12 cellular contexts compared by ENCODE assay signal in the genomic region with DNA sequence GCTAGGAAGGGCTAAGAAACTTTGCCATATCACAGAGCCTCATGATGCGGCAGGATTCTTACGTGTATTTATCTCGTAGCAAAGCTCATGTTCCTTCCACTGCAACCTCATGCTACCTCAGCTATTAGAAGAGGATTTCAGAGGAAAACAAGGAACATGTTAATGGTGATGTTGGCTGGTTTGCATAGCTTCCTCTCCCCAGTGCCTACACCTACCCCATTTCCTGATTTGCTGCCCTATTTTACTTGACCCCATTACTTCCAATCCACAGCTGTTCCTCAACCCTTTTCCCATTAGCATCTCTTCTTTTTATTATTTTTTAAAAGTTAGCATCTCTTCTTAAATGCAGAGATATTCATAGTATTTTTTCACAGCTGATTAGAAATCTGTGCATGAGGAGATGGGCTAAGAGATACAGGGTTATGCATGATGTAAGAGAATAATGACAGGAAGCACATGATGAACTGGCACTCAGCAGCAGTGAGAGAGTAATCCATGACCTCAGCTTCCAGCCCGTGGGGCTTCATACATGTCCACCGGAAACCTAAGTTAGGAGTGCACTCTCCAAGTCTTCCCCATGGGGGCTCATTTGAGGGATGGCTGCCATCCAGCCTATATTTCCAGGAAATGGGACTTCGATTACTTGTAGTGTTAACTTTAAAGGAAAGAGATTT.
DNase-seq lines count a peak whose midpoint lies in the region; ATAC-seq, FAIRE-seq and TF ChIP-seq lines count a peak whose summit lies in the region.
"Had no signal": no experiment of that assay in that cellular context is flagged by ENCODE, and none has a peak within 500 bp of the region (broad histone marks: within the 10 kb centered on the region; RNA-seq: fewer than 3 reads in every experiment).

No MANE protein-coding gene starts in this region.

- no peaks in the 10 kb centered on the region for H3K27me3 ChIP-seq in K562 (ENCODE audit: control insufficient read depth in 2 of 2, insufficient read depth in 2 of 2, low read length in 2 of 2)
- H3K27me3 ChIP-seq in esophagus muscularis mucosa = no peaks in the 10 kb centered on the region
- H3K27me3 ChIP-seq: body of pancreas, SJCRH30 had no signal

- POLR2A ChIA-PET in HEK293 (lab: Yijun Ruan, JAX) (no interaction called here), K562 (lab: Yijun Ruan, JAX) (interaction anchor here (0.7 kb wide), 1 partner anchor 17 kb away, joined by 3 read pairs; no protein-coding TSS in a partner anchor)

- H3K27ac ChIP-seq in HEK293 (ENCODE audit: extremely low read depth, low read depth, low read length) (no peak overlapping the region), K562 (ENCODE audit: extremely low read depth, low read depth, low read length) (no peak overlapping the region), esophagus muscularis mucosa (replicated peaks in 1 of 4) (no peak overlapping the region)
- H3K27ac ChIP-seq: body of pancreas, SJCRH30 had no signal

- no peak overlapping the region for H3K4me3 ChIP-seq in HEK293 (ENCODE audit: low read depth, low read length)
- H3K4me3 ChIP-seq in K562 = no peak overlapping the region
- no peak overlapping the region for H3K4me3 ChIP-seq in mucosa of descending colon
- no peak overlapping the region for H3K4me3 ChIP-seq in esophagus muscularis mucosa
- H3K4me3 ChIP-seq: body of pancreas, SJCRH30 had no signal

- ATAC-seq in K562 (peak; percentile 54), mucosa of descending colon (peak; percentile 52), GM18505 (IDR thresholded peaks at IDR 0.05; ENCODE audit: unreplicated experiment) (no peak), HG02870 (IDR thresholded peaks at IDR 0.05; ENCODE audit: unreplicated experiment) (no peak)
- ATAC-seq: body of pancreas had no signal

- no peaks in the 10 kb centered on the region for H3K9me3 ChIP-seq in HEK293 (ENCODE audit: control insufficient read depth, insufficient read depth, low read depth, low read length)
- no peaks in the 10 kb centered on the region for H3K9me3 ChIP-seq in K562 (replicated peaks; ENCODE audit: control insufficient read depth, insufficient read depth, low read depth, low read length)
- no peaks in the 10 kb centered on the region for H3K9me3 ChIP-seq in mucosa of descending colon
- no peaks in the 10 kb centered on the region for H3K9me3 ChIP-seq in esophagus muscularis mucosa
- H3K9me3 ChIP-seq: body of pancreas, SJCRH30 had no signal

- no peak for FAIRE-seq in K562 (lab: Jason Lieb, UNC)

- no peak for TF ChIP-seq RAD21 in K562 (CRISPR knock-in tag; conservative IDR thresholded peaks at IDR 0.05 in 1 of 2, IDR thresholded peaks at IDR 0.05 in 1 of 2)

- DNase-seq in NCI-H1436 (lab: John Stamatoyannopoulos, UW) (peak; percentile 14), NCI-H1436 treated with DMSO at 0.1 percent for 48 hours (lab: John Stamatoyannopoulos, UW) (no peak), K562 (ENCODE audit: extremely low read depth in 1 of 4, low spot score in 3 of 4) (no peak), mucosa of descending colon (no peak), esophagus muscularis mucosa (ENCODE audit: extremely low spot score) (no peak)
- DNase-seq: mammary epithelial cell, NCI-H2227 treated with DMSO at 0.1 percent for 48 hours, SJCRH30 had no signal

- no peak overlapping the region for H2AFZ ChIP-seq in K562 (ENCODE audit: low read depth, low read length)

- no peaks in the 10 kb centered on the region for H4K20me1 ChIP-seq in K562 (replicated peaks; ENCODE audit: control insufficient read depth, insufficient read depth, low read length)

- H3K36me3 ChIP-seq in HEK293 (ENCODE audit: control insufficient read depth in 2 of 2, insufficient read depth in 1 of 2, low read length in 2 of 2) (no peaks in the 10 kb centered on the region), K562 (ENCODE audit: control insufficient read depth, insufficient read depth, low read length) (no peaks in the 10 kb centered on the region), mucosa of descending colon (ENCODE audit: low read depth) (no peaks in the 10 kb centered on the region), esophagus muscularis mucosa (no peaks in the 10 kb centered on the region)
- H3K36me3 ChIP-seq: SJCRH30 had no signal

- H3K9me1 ChIP-seq in K562 (ENCODE audit: control insufficient read depth, insufficient read depth, low read length) = no peaks in the 10 kb centered on the region

- intact Hi-C loops in K562 (cut with micrococcal nuclease) = no loop called here
- intact Hi-C loops in mucosa of descending colon (cut with DNase I, micrococcal nuclease) = no loop called here
- intact Hi-C loops in esophagus muscularis mucosa (cut with DNase I) = no loop called here

- in situ Hi-C loops in K562 (cut with MboI) = no loop called here

- H3K79me2 ChIP-seq in K562 (ENCODE audit: control insufficient read depth, insufficient read depth, low read length) = no peaks in the 10 kb centered on the region

- CTCF ChIA-PET in HEK293 (lab: Yijun Ruan, JAX) = interaction anchor here (1.0 to 7.6 kb wide), 3 partner anchors 11 to 41 kb away, joined by 3 to 47 read pairs (median 3); no protein-coding TSS in a partner anchor
- CTCF ChIA-PET in K562 (lab: Yijun Ruan, JAX; ENCODE audit: low intra/inter-chr PET ratio) = no interaction called here

- H3K4me1 ChIP-seq in HEK293 (ENCODE audit: control insufficient read depth, insufficient read depth, low read length) = peaks cover 8% of the 10 kb centered on the region
- peaks cover 0 to 4% of the 10 kb centered on the region in 2 experiments; a peak in 1 of 5 replicates for H3K4me1 ChIP-seq in K562 (replicated peaks in 1 of 2; ENCODE audit: control insufficient read depth in 2 of 2, insufficient read depth in 2 of 2, low read length in 2 of 2)
- no peaks in the 10 kb centered on the region for H3K4me1 ChIP-seq in mucosa of descending colon (ENCODE audit: low read depth)
- peaks cover 12 to 27% (median 19%) of the 10 kb centered on the region in 4 donors for H3K4me1 ChIP-seq in esophagus muscularis mucosa
- H3K4me1 ChIP-seq: SJCRH30 had no signal

- H3K9ac ChIP-seq in K562 (ENCODE audit: insufficient read depth in 1 of 2, low read depth in 2 of 2, low read length in 2 of 2) = no peak overlapping the region

- TF ChIP-seq CTCF in HEK293 (tag by site-specific recombination; IDR thresholded peaks at IDR 0.05) (no peak), K562 (IDR thresholded peaks at IDR 0.05 in 2 of 3, conservative IDR thresholded peaks at IDR 0.05 in 1 of 3; ENCODE audit: insufficient read depth in 2 of 3, low read depth in 1 of 3, low read length in 3 of 3) (no peak), mucosa of descending colon (IDR thresholded peaks at IDR 0.05) (no peak), esophagus muscularis mucosa (IDR thresholded peaks at IDR 0.05) (no peak)

- H3K4me2 ChIP-seq in K562 (ENCODE audit: insufficient read depth, low read length) = no peak overlapping the region

- TF ChIP-seq EP300 in K562 (IDR thresholded peaks at IDR 0.05; ENCODE audit: low read length) = no peak
- no peak for TF ChIP-seq EP300 in esophagus muscularis mucosa (IDR thresholded peaks at IDR 0.05)

- 12% methylated on average over 6 of the region's 6 CpGs for WGBS in K562 (ENCODE audit: insufficient coverage, low coverage, missing lambda C conversion rate)
- WGBS in esophagus muscularis mucosa = 54% methylated on average over 6 of the region's 6 CpGs

- TF ChIP-seq POLR2A in K562 (conservative IDR thresholded peaks at IDR 0.05) = no peak
- no peak for TF ChIP-seq POLR2A in esophagus muscularis mucosa (IDR thresholded peaks at IDR 0.05; ENCODE audit: low read depth)
- no peak for TF ChIP-seq POLR2A in GM18505 (IDR thresholded peaks at IDR 0.05; ENCODE audit: borderline replicate concordance, extremely low read depth, insufficient read depth, insufficient read length)

- no TSS peak for BruUV-seq in K562 (replicated peaks; lab: Mats Ljungman, UMichigan)

TF ChIP-seq in HEK293, 187 proteins besides CTCF, POLR2A, EP300 and RAD21:
- TF ChIP-seq ZBTB21 (tag by site-specific recombination; IDR thresholded peaks at IDR 0.05) (0 out of 2 replicates have a peak, but pooled peaks have one; percentile 19), ZNF16 (tag by site-specific recombination; IDR thresholded peaks at IDR 0.05; ENCODE audit: low read depth) (no peak), ZNF629 (tag by site-specific recombination; IDR thresholded peaks at IDR 0.05) (peak; percentile 28; the same call in 1 of the 2 replicates), ZNF433 (tag by site-specific recombination; IDR thresholded peaks at IDR 0.05; ENCODE audit: low read depth) (no peak)
TF ChIP-seq in HEK293: peak in this region for 2.

Comparison
In these comparisons a context has a peak if more than half of its experiments do, and no peak if none do; other contexts are left out.
1. ATAC-seq: peak in K562 (single experiment) and mucosa of descending colon (single experiment); none in GM18505 (single experiment) and HG02870 (single experiment).